ENCODE assay signal across 8 cellular contexts in the genomic region with DNA sequence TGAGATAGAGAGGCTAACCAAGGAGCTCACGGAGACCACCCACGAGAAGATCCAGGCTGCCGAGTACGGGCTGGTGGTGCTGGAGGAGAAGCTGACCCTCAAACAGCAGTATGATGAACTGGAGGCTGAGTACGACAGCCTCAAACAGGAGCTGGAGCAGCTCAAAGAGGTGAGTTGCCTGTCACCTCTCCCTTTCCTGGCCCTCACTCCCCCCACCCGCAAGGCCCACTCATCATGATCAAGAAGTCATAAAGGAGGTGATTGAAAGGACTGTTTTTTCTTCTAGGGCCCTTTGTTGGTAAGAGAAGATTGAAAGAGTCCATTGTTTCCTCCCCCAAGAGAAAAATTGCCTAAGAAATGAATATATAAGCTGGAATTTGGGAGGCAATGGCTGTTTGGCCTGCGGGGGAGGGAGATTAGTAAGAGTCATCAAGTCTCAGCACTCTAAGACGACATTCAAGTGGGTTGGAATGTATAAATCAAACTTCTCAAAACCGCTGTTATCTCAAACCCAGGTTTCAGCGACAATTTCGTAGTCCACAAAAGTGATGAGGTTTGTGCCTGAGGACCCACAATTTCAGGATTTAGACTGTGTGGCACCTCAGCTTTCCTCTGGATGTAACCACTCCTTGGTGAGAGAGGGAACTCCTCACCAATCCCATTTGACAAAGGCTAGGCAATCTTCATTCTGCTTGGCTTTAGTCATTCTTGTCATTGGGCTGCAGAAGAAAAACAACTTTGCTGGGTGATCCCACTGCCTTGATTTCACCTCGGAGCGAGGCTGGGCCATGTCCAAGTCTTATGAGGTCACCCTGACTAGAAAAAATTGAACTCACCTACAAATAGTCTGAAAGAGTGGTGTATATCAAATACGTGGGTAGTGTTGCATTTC. TPM values are rescaled to one million over a fixed set of nuclear protein-coding genes. Genes with fewer than 3 reads are reported as not detected.
A peak's percentile ranks its signal among the peaks of the same experiment; 100 is the strongest.
DNase-seq lines count a peak whose midpoint lies in the region; ATAC-seq and TF ChIP-seq lines count a peak whose summit lies in the region.

No MANE protein-coding gene starts in this region.

- intact Hi-C loops in Panc1 (cut with micrococcal nuclease; ENCODE audit: unreplicated experiment) (no loop called here), left ventricle myocardium inferior (cut with micrococcal nuclease) (no loop called here)

- peaks cover 24% of the 10 kb centered on the region for H3K4me1 Mint-ChIP-seq in activated naive CD8-positive, alpha-beta T cell (ENCODE audit: low read depth)

- H3K36me3 ChIP-seq in Panc1 (ENCODE audit: control insufficient read depth, insufficient read depth, low read length) (no peaks in the 10 kb centered on the region; the same call in 1 of the 2 replicates), left ventricle myocardium inferior (no peaks in the 10 kb centered on the region)

- no peak for TF ChIP-seq CTCF in Panc1 (IDR thresholded peaks at IDR 0.05)
- TF ChIP-seq CTCF in left ventricle myocardium inferior (IDR thresholded peaks at IDR 0.05; ENCODE audit: borderline replicate concordance), result no peak

- CTCF ChIA-PET in Panc1 (lab: Charles Lee), result interaction anchor here (1.2 kb wide), 1 partner anchor 81 kb away, joined by 3 read pairs; no protein-coding TSS in a partner anchor

- POLR2A ChIA-PET in Panc1 (lab: Charles Lee), result interaction anchor here (0.6 kb wide), 1 partner anchor 445 kb away, joined by 5 read pairs; no protein-coding TSS in a partner anchor

- peak overlapping the region; percentile 74 to 93 for H3K4me3 ChIP-seq in Panc1 (ENCODE audit: low read depth in 2 of 2, low read length in 2 of 2)
- peak overlapping the region; percentile 98 for H3K4me3 ChIP-seq in left ventricle myocardium inferior

- ATAC-seq in HG02678 (IDR thresholded peaks at IDR 0.05; ENCODE audit: unreplicated experiment) (peak; percentile 4), Panc1 (peak; percentile 16), HG03565 (IDR thresholded peaks at IDR 0.05; ENCODE audit: unreplicated experiment) (no peak), GM21825 (IDR thresholded peaks at IDR 0.05; ENCODE audit: unreplicated experiment) (no peak)

- H3K27ac ChIP-seq in Panc1 (ENCODE audit: low read length) (peak overlapping the region; percentile 96), left ventricle myocardium inferior (replicated peaks) (peak overlapping the region; percentile 93)

- H3K27ac Mint-ChIP-seq in activated naive CD8-positive, alpha-beta T cell, result peak overlapping the region; percentile 85

- peaks cover 5% of the 10 kb centered on the region for H3K36me3 Mint-ChIP-seq in activated naive CD8-positive, alpha-beta T cell

- in situ Hi-C loops in Panc1 (cut with HindIII; ENCODE audit: low pct_unique_long_range_greater_than_20kb, low sequenced_read_pairs), result no loop called here

- H3K27me3 ChIP-seq in Panc1 (ENCODE audit: control insufficient read depth, insufficient read depth, low read length) (no peaks in the 10 kb centered on the region), left ventricle myocardium inferior (ENCODE audit: low read depth) (no peaks in the 10 kb centered on the region)

- H3K27me3 Mint-ChIP-seq in activated naive CD8-positive, alpha-beta T cell, result no peaks in the 10 kb centered on the region

- no peaks in the 10 kb centered on the region for H3K9me3 ChIP-seq in Panc1 (ENCODE audit: control insufficient read depth, insufficient read depth, low read depth, low read length)
- H3K9me3 ChIP-seq in left ventricle myocardium inferior (replicated peaks), result no peaks in the 10 kb centered on the region

- DNase-seq in ELR (ENCODE audit: low read depth) (peak; percentile 86), Panc1 (ENCODE audit: low read depth, low spot score) (no peak), left ventricle myocardium inferior (no peak), putamen (ENCODE audit: low spot score) (peak; percentile 16)

- no peaks in the 10 kb centered on the region for H3K9me3 Mint-ChIP-seq in activated naive CD8-positive, alpha-beta T cell (ENCODE audit: low read depth)

- H3K4me1 ChIP-seq in Panc1 (ENCODE audit: control insufficient read depth, insufficient read depth, low read length), result peaks cover 23% of the 10 kb centered on the region
- H3K4me1 ChIP-seq in left ventricle myocardium inferior, result peaks cover 31% of the 10 kb centered on the region

- BruUV-seq in Panc1 (replicated peaks; lab: Mats Ljungman, UMichigan), result TSS peak; percentile 77

- peak overlapping the region; percentile 95 for H3K4me3 Mint-ChIP-seq in activated naive CD8-positive, alpha-beta T cell

RNA-seq across cellular contexts. Expression of a gene that starts 1.0 kb away (rescaled TPM):
- total RNA-seq in Panc1 (2021; ENCODE audit: unreplicated experiment), result 40.0 TPM
- polyA plus RNA-seq in Panc1 (2012; ENCODE audit: insufficient read length), result 20.4 TPM
- 8.5 TPM for total RNA-seq in left ventricle myocardium inferior

Comparison
In these comparisons a context has a peak if more than half of its experiments do, and no peak if none do; other contexts are left out.
1. DNase-seq: peak in ELR (single experiment) and putamen (single experiment); none in Panc1 (single experiment) and left ventricle myocardium inferior (single experiment).
2. ATAC-seq: peak in HG02678 (single experiment) and Panc1 (single experiment); none in HG03565 (single experiment) and GM21825 (single experiment).